Comparison of ENCODE assay signal across 13 cellular contexts in genomic region chr18:59715966-59716369, GRCh38. TPM values are rescaled to one million over a fixed set of nuclear protein-coding genes. Genes with fewer than 3 reads are reported as not detected.
DNase-seq lines count a peak whose midpoint lies in the region; ATAC-seq and TF ChIP-seq lines count a peak whose summit lies in the region.
"Had no signal": no experiment of that assay in that cellular context is flagged by ENCODE, and none has a peak within 500 bp of the region (broad histone marks: within the 10 kb centered on the region; RNA-seq: fewer than 3 reads in every experiment).

No MANE protein-coding gene starts in this region.

- H3K4me1 ChIP-seq in GM23248 (ENCODE audit: insufficient read depth): peaks cover 46% of the 10 kb centered on the region
- H3K4me1 ChIP-seq in SJSA1 (replicated peaks): peaks cover 59% of the 10 kb centered on the region
- peaks cover 31% of the 10 kb centered on the region for H3K4me1 ChIP-seq in fibroblast of lung (ENCODE audit: control insufficient read depth, extremely low read depth, insufficient read depth, low read length)

- no peaks in the 10 kb centered on the region for H3K9me3 ChIP-seq in GM23248 (ENCODE audit: low read depth)
- H3K9me3 ChIP-seq in SJSA1 (replicated peaks): no peaks in the 10 kb centered on the region
- H3K9me3 ChIP-seq in fibroblast of lung (ENCODE audit: control insufficient read depth, insufficient read depth, low read depth, low read length): no peaks in the 10 kb centered on the region
- H3K9me3 ChIP-seq: testis had no signal

- WGBS in GM23248 (ENCODE audit: low coverage in 1 of 2, low lambda C conversion rate in 2 of 2, missing lambda C conversion rate in 2 of 2), 2 experiments: 37 to 45% methylated on average over 2 of the region's 2 CpGs

- H3K4me3 ChIP-seq in GM23248: no peak overlapping the region
- no peak overlapping the region for H3K4me3 ChIP-seq in SJSA1
- H3K4me3 ChIP-seq in fibroblast of lung (replicated peaks in 1 of 4; ENCODE audit: control extremely low read depth in 1 of 4, insufficient read depth in 1 of 4, low read depth in 3 of 4, low read length in 4 of 4): no peak overlapping the region
- H3K4me3 ChIP-seq in skeletal muscle cell (ENCODE audit: low read depth, low read length): no peak overlapping the region
- H3K4me3 ChIP-seq: testis had no signal

- peak overlapping the region; percentile 22 for H3K4me2 ChIP-seq in GM23248 (ENCODE audit: unreplicated experiment)
- no peak overlapping the region for H3K4me2 ChIP-seq in fibroblast of lung (ENCODE audit: extremely low read depth, insufficient read depth, low read length)

- H3K9ac ChIP-seq in GM23248: peak overlapping the region; percentile 32; the same call in 1 of the 2 replicates
- no peak overlapping the region for H3K9ac ChIP-seq in fibroblast of lung (ENCODE audit: insufficient read depth, low read length)

- no peak for TF ChIP-seq CTCF in fibroblast of lung (conservative IDR thresholded peaks at IDR 0.05 in 1 of 2, IDR thresholded peaks at IDR 0.05 in 1 of 2; ENCODE audit: low read depth in 1 of 2, low read length in 2 of 2)

- H4K20me1 ChIP-seq in GM23248 (ENCODE audit: insufficient read depth) (no peaks in the 10 kb centered on the region), fibroblast of lung (ENCODE audit: control insufficient read depth, extremely low read depth, insufficient read depth, low read length) (no peaks in the 10 kb centered on the region)

- DNase-seq in GM23248: peak; percentile 96
- DNase-seq in SJSA1 (ENCODE audit: low read depth in 1 of 2, low spot score in 2 of 2): peak; percentile 68 to 70
- DNase-seq in fibroblast of lung (ENCODE audit: low read depth in 2 of 2): peak; percentile 87 to 98
- peak; percentile 80 for DNase-seq in skeletal muscle cell (ENCODE audit: low read depth)
- DNase-seq in HUDEP-2 (lab: John Stamatoyannopoulos, UW; ENCODE audit: unreplicated experiment in 76 of 76): no peak
- no peak for DNase-seq in NCI-H146 treated with DMSO at 0.1 percent for 48 hours (lab: John Stamatoyannopoulos, UW; ENCODE audit: unreplicated experiment)
- DNase-seq: activated CD4-positive, alpha-beta T cell treated with anti-CD3 and anti-CD28 coated beads, Interleukin-2, amount 10 ng/mL, durations not matched to agents 7 days and 5 days; KG1; kidney; testis had no signal

- H2AFZ ChIP-seq in GM23248: no peak overlapping the region
- H2AFZ ChIP-seq in fibroblast of lung (ENCODE audit: low read length): no peak overlapping the region

- peak overlapping the region; percentile 75 for H3K27ac ChIP-seq in GM23248
- peak overlapping the region; percentile 75 for H3K27ac ChIP-seq in SJSA1
- H3K27ac ChIP-seq in fibroblast of lung (ENCODE audit: insufficient read depth, low read length): peak overlapping the region; percentile 89
- H3K27ac ChIP-seq: testis had no signal

- peaks cover 58% of the 10 kb centered on the region for H3F3A ChIP-seq in GM23248 (ENCODE audit: insufficient read depth)

- no peaks in the 10 kb centered on the region for H3K9me2 ChIP-seq in GM23248 (ENCODE audit: insufficient read depth)

- H3K27me3 ChIP-seq in GM23248 (replicated peaks; ENCODE audit: insufficient read depth): no peaks in the 10 kb centered on the region
- H3K27me3 ChIP-seq in SJSA1 (replicated peaks): no peaks in the 10 kb centered on the region
- no peaks in the 10 kb centered on the region for H3K27me3 ChIP-seq in fibroblast of lung (ENCODE audit: control insufficient read depth, insufficient read depth, low read length)
- H3K27me3 ChIP-seq: testis had no signal

- H3K36me3 ChIP-seq in GM23248 (ENCODE audit: low read depth) (no peaks in the 10 kb centered on the region), SJSA1 (no peaks in the 10 kb centered on the region), fibroblast of lung (ENCODE audit: control insufficient read depth, insufficient read depth, low read length) (no peaks in the 10 kb centered on the region)

- ATAC-seq in GM21390 (IDR thresholded peaks at IDR 0.05; ENCODE audit: unreplicated experiment) (no peak), GM19452 (IDR thresholded peaks at IDR 0.05; ENCODE audit: unreplicated experiment) (no peak)

- in situ Hi-C loops in GM23248 (cut with MboI): no loop called here

- H3K79me2 ChIP-seq in GM23248 (ENCODE audit: insufficient read depth): no peaks in the 10 kb centered on the region
- H3K79me2 ChIP-seq in fibroblast of lung (ENCODE audit: control insufficient read depth, insufficient read depth, low read length): no peaks in the 10 kb centered on the region

RNA-seq across cellular contexts. Expression of gene CCBE1, which starts 18.7 kb away (rescaled TPM):
- total RNA-seq in GM23248 (2014; rRNA removed; shearing (Covaris generic)): 11.4 and 16.6 TPM in 2 replicates
- polyA plus RNA-seq in GM23248 (2016; fragmentation: Nextera tagmentation; extraction: Ambion mirVana) (33.6 and 38.2 TPM in 2 replicates), fibroblast of lung (122 and 178 TPM in 2 replicates)
- total RNA-seq in SJSA1 (2014; rRNA removed; shearing (Covaris generic)): 5.1 and 6.6 TPM in 2 replicates
- 60.9 and 122 TPM in 2 replicates for total RNA-seq in fibroblast of lung
- polyA plus RNA-seq in fibroblast of lung (2012): 141 and 169 TPM in 2 replicates
- 94.6 and 298 TPM in 2 replicates for polyA minus RNA-seq in fibroblast of lung (ENCODE audit: low replicate concordance)
- total RNA-seq: activated CD4-positive, alpha-beta T cell treated with anti-CD3 and anti-CD28 coated beads, Interleukin-2, amount 10 ng/mL, durations not matched to agents 7 days and 5 days; NCI-H460 had no signal

Comparison
In these comparisons a context has a peak if more than half of its experiments do, and no peak if none do; other contexts are left out.
1. DNase-seq: peak in GM23248 (single experiment), SJSA1 (2 of 2), fibroblast of lung (2 of 2) and skeletal muscle cell (single experiment); none in HUDEP-2 (0 of 76) and NCI-H146 treated with DMSO at 0.1 percent for 48 hours (single experiment).
2. Peak in every context shown above with its lines, with median percentiles within 50 percentile points of each other: H3K27ac ChIP-seq.